2 cellular contexts compared by ENCODE assay signal in genomic region chrX:120647127-120647526, GRCh38.
TF ChIP-seq lines count a peak whose summit lies in the region.

No MANE protein-coding gene starts in this region.

TF ChIP-seq in HepG2, 621 proteins besides CTCF, POLR2A, EP300 and RAD21:
- TF ChIP-seq ZNF691 (CRISPR knock-in tag; IDR thresholded peaks at IDR 0.05; ENCODE audit: borderline replicate concordance, low read depth) = no peak
- 0 out of 4 replicates have a peak, but pooled peaks of 1 of the 2 experiments have one; percentile 49 for TF ChIP-seq REST (IDR thresholded peaks at IDR 0.05; ENCODE audit: borderline replicate concordance in 1 of 2, low read depth in 1 of 2, low read length in 2 of 2)
- 0 out of 2 replicates have a peak, but pooled peaks have one; percentile 10 for TF ChIP-seq ARID5B (CRISPR knock-in tag; IDR thresholded peaks at IDR 0.05)

TF ChIP-seq in endothelial cell of umbilical vein, 7 proteins besides CTCF, POLR2A, EP300 and RAD21:
- no peak for TF ChIP-seq JUN (IDR thresholded peaks at IDR 0.05; ENCODE audit: borderline replicate concordance, insufficient read depth, insufficient read length, low read depth)
- TF ChIP-seq MAX (IDR thresholded peaks at IDR 0.05; ENCODE audit: insufficient read depth, insufficient read length) = no peak
- TF ChIP-seq POLR2AphosphoS5 (IDR thresholded peaks at IDR 0.05; ENCODE audit: insufficient read depth, low read depth, low read length) = no peak
- no peak for TF ChIP-seq FOS (IDR thresholded peaks at IDR 0.05; ENCODE audit: borderline replicate concordance, insufficient read depth, low read length)
- no peak for TF ChIP-seq MYC (IDR thresholded peaks at IDR 0.05; ENCODE audit: low read depth, low read length)
- no peak for TF ChIP-seq EZH2 (IDR thresholded peaks at IDR 0.05; ENCODE audit: borderline replicate concordance, low read depth, low read length, severe bottlenecking)
- no peak for TF ChIP-seq GATA2 (IDR thresholded peaks at IDR 0.05; ENCODE audit: insufficient read depth, insufficient read length, low read depth, low read length)
TF ChIP-seq in endothelial cell of umbilical vein: peak in this region for 0.
